22 cellular contexts compared by ENCODE assay signal in the genomic region with DNA sequence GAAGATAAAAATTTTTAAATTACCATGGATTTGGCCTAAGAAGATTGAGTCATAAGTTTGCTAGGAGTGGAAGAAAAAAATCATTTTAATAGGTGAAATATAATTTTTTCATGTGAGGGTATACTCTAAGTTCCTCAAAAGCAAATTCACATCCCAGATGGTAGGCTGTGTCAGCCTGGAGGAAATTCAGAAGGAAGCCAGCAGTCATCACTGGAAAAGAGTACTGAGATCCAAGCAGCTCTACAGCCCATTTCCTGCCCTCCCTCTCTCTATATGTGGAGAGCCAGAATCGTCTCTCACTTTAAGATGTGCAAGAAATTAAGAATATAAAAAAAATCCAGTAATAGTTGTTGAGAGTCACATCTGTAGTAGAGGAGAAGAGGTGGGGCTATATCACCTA.
DNase-seq lines count a peak whose midpoint lies in the region; ATAC-seq and TF ChIP-seq lines count a peak whose summit lies in the region.
"Had no signal": no experiment of that assay in that cellular context is flagged by ENCODE, and none has a peak within 500 bp of the region (broad histone marks: within the 10 kb centered on the region; RNA-seq: fewer than 3 reads in every experiment).

No MANE protein-coding gene starts in this region.

- peaks cover 0 to 2% of the 10 kb centered on the region in 2 donors for H3K9me3 Mint-ChIP-seq in activated T-cell treated with anti-CD3 and anti-CD28 coated beads, Interleukin-2, amount 50 U/mL, for 72 hours
- H3K9me3 Mint-ChIP-seq in activated T-cell treated with anti-CD3 and anti-CD28 coated beads, Interleukin-2, amount 50 U/mL, for 24 hours = peaks cover 14% of the 10 kb centered on the region

- peaks cover 2% of the 10 kb centered on the region for H3K4me1 ChIP-seq in smooth muscle cell (ENCODE audit: low read depth)
- H3K4me1 ChIP-seq: A549; BE2C; BLaER1 treated with 17β-estradiol and CSF1 and Interleukin-3, amounts not matched to agents 10 nM and 100 nM had no signal

- H3K27ac ChIP-seq in SU-DHL-6 (ENCODE audit: low read depth, low read length) (no peak overlapping the region), smooth muscle cell (ENCODE audit: low read depth) (no peak overlapping the region)
- H3K27ac ChIP-seq: A549; BLaER1 treated with 17β-estradiol and CSF1 and Interleukin-3, amounts not matched to agents 10 nM and 100 nM; GM23248 had no signal

- H4K20me1 ChIP-seq in SU-DHL-6 (ENCODE audit: low read depth, low read length) (no peaks in the 10 kb centered on the region), smooth muscle cell (ENCODE audit: low read depth) (no peaks in the 10 kb centered on the region)
- H4K20me1 ChIP-seq: BLaER1 treated with 17β-estradiol and CSF1 and Interleukin-3, amounts not matched to agents 10 nM and 100 nM had no signal

- H3K27me3 ChIP-seq in SU-DHL-6 (ENCODE audit: low read length) (no peaks in the 10 kb centered on the region), smooth muscle cell (ENCODE audit: low read depth) (no peaks in the 10 kb centered on the region)
- H3K27me3 ChIP-seq: BE2C; BLaER1 treated with 17β-estradiol and CSF1 and Interleukin-3, amounts not matched to agents 10 nM and 100 nM had no signal

- ATAC-seq in activated T-cell treated with anti-CD3 and anti-CD28 coated beads, Interleukin-2, amount 50 U/mL, for 72 hours (replicated peaks in 1 of 2) = no peak
- peak; percentile 49 for ATAC-seq in omental fat pad (ENCODE audit: low FRiP score)
- ATAC-seq: A549, GM12878 had no signal

- H3K27me3 Mint-ChIP-seq in activated T-cell treated with anti-CD3 and anti-CD28 coated beads, Interleukin-2, amount 50 U/mL, for 72 hours (ENCODE audit: low read depth) = no peaks in the 10 kb centered on the region
- no peaks in the 10 kb centered on the region for H3K27me3 Mint-ChIP-seq in activated T-cell treated with anti-CD3 and anti-CD28 coated beads, Interleukin-2, amount 50 U/mL, for 24 hours
- H3K27me3 Mint-ChIP-seq: CD4-positive, alpha-beta T cell; CD8-positive, alpha-beta memory T cell had no signal

- H3K27ac Mint-ChIP-seq in activated T-cell treated with anti-CD3 and anti-CD28 coated beads, Interleukin-2, amount 50 U/mL, for 72 hours = peak overlapping the region; percentile 65
- H3K27ac Mint-ChIP-seq in activated T-cell treated with anti-CD3 and anti-CD28 coated beads, Interleukin-2, amount 50 U/mL, for 24 hours = no peak overlapping the region
- H3K27ac Mint-ChIP-seq: CD14-positive monocyte; CD4-positive, alpha-beta T cell; CD8-positive, alpha-beta memory T cell had no signal

- no peak overlapping the region for H3K4me3 Mint-ChIP-seq in activated T-cell treated with anti-CD3 and anti-CD28 coated beads, Interleukin-2, amount 50 U/mL, for 72 hours
- no peak overlapping the region for H3K4me3 Mint-ChIP-seq in activated T-cell treated with anti-CD3 and anti-CD28 coated beads, Interleukin-2, amount 50 U/mL, for 24 hours
- H3K4me3 Mint-ChIP-seq: CD14-positive monocyte; CD4-positive, alpha-beta T cell; CD8-positive, alpha-beta memory T cell had no signal

- H3K79me2 ChIP-seq in SU-DHL-6 (ENCODE audit: insufficient read depth, low read length) (no peaks in the 10 kb centered on the region), smooth muscle cell (ENCODE audit: low read depth) (no peaks in the 10 kb centered on the region)

- TF ChIP-seq CTCF in SU-DHL-6 (IDR thresholded peaks at IDR 0.05; ENCODE audit: insufficient read depth, low read length, poor library complexity, severe bottlenecking) (no peak), omental fat pad (IDR thresholded peaks at IDR 0.05) (no peak), smooth muscle cell (IDR thresholded peaks at IDR 0.05; ENCODE audit: borderline replicate concordance, insufficient read depth, poor library complexity, severe bottlenecking) (no peak)

- H3K36me3 ChIP-seq in SU-DHL-6 (ENCODE audit: low read length) (no peaks in the 10 kb centered on the region), smooth muscle cell (ENCODE audit: low read depth) (no peaks in the 10 kb centered on the region)
- H3K36me3 ChIP-seq: BE2C; BLaER1 treated with 17β-estradiol and CSF1 and Interleukin-3, amounts not matched to agents 10 nM and 100 nM had no signal

- H3K4me1 Mint-ChIP-seq in activated T-cell treated with anti-CD3 and anti-CD28 coated beads, Interleukin-2, amount 50 U/mL, for 72 hours (ENCODE audit: low read depth) = no peaks in the 10 kb centered on the region
- H3K4me1 Mint-ChIP-seq in activated T-cell treated with anti-CD3 and anti-CD28 coated beads, Interleukin-2, amount 50 U/mL, for 24 hours (ENCODE audit: low read depth) = no peaks in the 10 kb centered on the region
- H3K4me1 Mint-ChIP-seq: CD14-positive monocyte; CD8-positive, alpha-beta memory T cell had no signal

- WGBS in smooth muscle cell (ENCODE audit: low lambda C conversion rate) = 76% methylated on average over 1 of the region's 1 CpG

- H3K9me2 ChIP-seq in SU-DHL-6 (replicated peaks; ENCODE audit: insufficient read depth, low read length) = no peaks in the 10 kb centered on the region

- no peak overlapping the region for H3K4me2 ChIP-seq in SU-DHL-6 (ENCODE audit: low read depth, low read length, poor library complexity, severe bottlenecking)
- no peak overlapping the region for H3K4me2 ChIP-seq in smooth muscle cell
- H3K4me2 ChIP-seq: A549; BLaER1 treated with 17β-estradiol and CSF1 and Interleukin-3, amounts not matched to agents 10 nM and 100 nM had no signal

- H2AFZ ChIP-seq in SU-DHL-6 (ENCODE audit: low read depth, low read length, severe bottlenecking) (peak overlapping the region; percentile 39), smooth muscle cell (ENCODE audit: low read depth) (no peak overlapping the region)
- H2AFZ ChIP-seq: GM23248 had no signal

- no peak overlapping the region for H3K9ac ChIP-seq in SU-DHL-6 (ENCODE audit: low read length)
- H3K9ac ChIP-seq in smooth muscle cell (ENCODE audit: low read depth) = no peak overlapping the region
- H3K9ac ChIP-seq: BLaER1 treated with 17β-estradiol and CSF1 and Interleukin-3, amounts not matched to agents 10 nM and 100 nM; GM23248 had no signal

- no peaks in the 10 kb centered on the region for H3K36me3 Mint-ChIP-seq in activated T-cell treated with anti-CD3 and anti-CD28 coated beads, Interleukin-2, amount 50 U/mL, for 72 hours (ENCODE audit: insufficient read depth in 2 of 2)
- no peaks in the 10 kb centered on the region for H3K36me3 Mint-ChIP-seq in activated T-cell treated with anti-CD3 and anti-CD28 coated beads, Interleukin-2, amount 50 U/mL, for 24 hours (ENCODE audit: low read depth)
- H3K36me3 Mint-ChIP-seq: CD14-positive monocyte; CD8-positive, alpha-beta memory T cell had no signal

- no peak for DNase-seq in activated T-cell treated with anti-CD3 and anti-CD28 coated beads, Interleukin-2, amount 50 U/mL, for 72 hours
- DNase-seq in activated T-cell treated with anti-CD3 and anti-CD28 coated beads, Interleukin-2, amount 50 U/mL, for 24 hours = no peak
- DNase-seq in omental fat pad (ENCODE audit: low spot score) = no peak
- no peak for DNase-seq in smooth muscle cell (lab: John Stamatoyannopoulos, UW; ENCODE audit: unreplicated experiment)
- DNase-seq in NOMO-1 treated with dmso at 0.1 percent for 144 hours (lab: John Stamatoyannopoulos, UW; ENCODE audit: unreplicated experiment) = no peak
- DNase-seq: 8988T; ACHN; AML-193; BE2C; CD4-positive, alpha-beta T cell; CD8-positive, alpha-beta memory T cell; DMS 273 treated with DMSO at 0.1 percent for 48 hours; DND-41; GDM1; GM23248; H7; HCEC 1CT had no signal

- H3K9me3 ChIP-seq in SU-DHL-6 (ENCODE audit: insufficient read depth, low read length) (no peaks in the 10 kb centered on the region), smooth muscle cell (replicated peaks; ENCODE audit: low read depth) (no peaks in the 10 kb centered on the region)
- H3K9me3 ChIP-seq: A549; BE2C; BLaER1 treated with 17β-estradiol and CSF1 and Interleukin-3, amounts not matched to agents 10 nM and 100 nM had no signal

- H3F3A ChIP-seq in SU-DHL-6 (ENCODE audit: insufficient read depth) (no peaks in the 10 kb centered on the region), smooth muscle cell (ENCODE audit: low read depth) (no peaks in the 10 kb centered on the region)

- H3K4me3 ChIP-seq in SU-DHL-6 (ENCODE audit: insufficient read depth, low read length, poor library complexity, severe bottlenecking) (no peak overlapping the region), smooth muscle cell (no peak overlapping the region)
- H3K4me3 ChIP-seq: A549; BLaER1 treated with 17β-estradiol and CSF1 and Interleukin-3, amounts not matched to agents 10 nM and 100 nM; GM12878; GM23248 had no signal
